In genomic region chr7:4641091-4641666, GRCh38 we compare ENCODE assay signal across 8 cellular contexts. TPM values are rescaled to one million over a fixed set of nuclear protein-coding genes. Genes with fewer than 3 reads are reported as not detected.
DNase-seq lines count a peak whose midpoint lies in the region; ATAC-seq, FAIRE-seq and TF ChIP-seq lines count a peak whose summit lies in the region.

No MANE protein-coding gene starts in this region.

- no peak for TF ChIP-seq EP300 in A549 (IDR thresholded peaks at IDR 0.05)

- 53% methylated on average over 13 of the region's 18 CpGs for WGBS in A549 (ENCODE audit: missing lambda C conversion rate)

- ATAC-seq in A549 (peak in 1 of 2 experiments; percentile 82; a peak in 4 of 6 replicates), foreskin keratinocyte (no peak), HG03280 (IDR thresholded peaks at IDR 0.05; ENCODE audit: unreplicated experiment) (no peak), HG02588 (IDR thresholded peaks at IDR 0.05; ENCODE audit: unreplicated experiment) (no peak)

- DNase-seq in A549 (ENCODE audit: low read depth in 1 of 2, low spot score in 1 of 2) (no peak), WERI-Rb-1 (no peak), foreskin keratinocyte (no peak)

- H3K4me3 ChIP-seq in A549 = peak overlapping the region; percentile 57
- H3K4me3 ChIP-seq in WERI-Rb-1 (ENCODE audit: low read depth, low read length) = peak overlapping the region; percentile 49
- peak overlapping the region; percentile 55 for H3K4me3 ChIP-seq in iPS-15b (ENCODE audit: low read depth, low read length)
- peak overlapping the region in 4 of 5 donors; percentile 72 to 89 (median 80) for H3K4me3 ChIP-seq in subcutaneous abdominal adipose tissue (ENCODE audit: low read depth in 1 of 5, low read length in 5 of 5)

- H3K9me3 ChIP-seq in A549 (no peaks in the 10 kb centered on the region), WERI-Rb-1 (ENCODE audit: severe bottlenecking) (no peaks in the 10 kb centered on the region), iPS-15b (ENCODE audit: control insufficient read depth, insufficient read depth, low read length) (no peaks in the 10 kb centered on the region), subcutaneous abdominal adipose tissue (ENCODE audit: control insufficient read depth in 5 of 5, low read length in 5 of 5) (no peaks in the 10 kb centered on the region)

- H3K27ac ChIP-seq in A549 = peak overlapping the region; percentile 89 to 98
- peak overlapping the region; percentile 68 for H3K27ac ChIP-seq in WERI-Rb-1
- peak overlapping the region; percentile 50 for H3K27ac ChIP-seq in subcutaneous abdominal adipose tissue (ENCODE audit: low read depth, low read length)
- H3K27ac ChIP-seq in foreskin keratinocyte = no peak overlapping the region

- TF ChIP-seq POLR2A in A549 (IDR thresholded peaks at IDR 0.05; ENCODE audit: low read length) (peak; percentile 80; the same call in 1 of the 2 replicates), GM18951 (IDR thresholded peaks at IDR 0.05; ENCODE audit: extremely low read depth, insufficient read depth, insufficient read length) (peak; percentile 68)

- in situ Hi-C loops in GM18951 (cut with MboI; ENCODE audit: low sequenced_read_pairs, unreplicated experiment) = no loop called here

- H3K4me1 ChIP-seq in A549 (peaks cover 9% of the 10 kb centered on the region; the same call in 1 of the 3 replicates), iPS-15b (ENCODE audit: control insufficient read depth, insufficient read depth, low read length) (no peaks in the 10 kb centered on the region), subcutaneous abdominal adipose tissue (ENCODE audit: control insufficient read depth in 5 of 5, insufficient read depth in 5 of 5, low read length in 5 of 5) (peaks cover 0 to 15% (median 13%) of the 10 kb centered on the region in 5 donors), foreskin keratinocyte (peaks cover 5% of the 10 kb centered on the region)

- H3K9ac ChIP-seq in iPS-15b (ENCODE audit: low read depth, low read length) = no peak overlapping the region
- H3K9ac ChIP-seq in subcutaneous abdominal adipose tissue (ENCODE audit: low read length in 5 of 5) = peak overlapping the region in 3 of 5 donors; percentile 75 to 81 (median 78)

- H3K27me3 ChIP-seq in WERI-Rb-1 (ENCODE audit: insufficient read depth, low read depth, severe bottlenecking) (no peaks in the 10 kb centered on the region), iPS-15b (ENCODE audit: control insufficient read depth, insufficient read depth, low read length) (peaks cover 2% of the 10 kb centered on the region), subcutaneous abdominal adipose tissue (ENCODE audit: control insufficient read depth in 5 of 5, insufficient read depth in 4 of 5, low read length in 5 of 5) (no peaks in the 10 kb centered on the region), foreskin keratinocyte (no peaks in the 10 kb centered on the region)

- TF ChIP-seq CTCF in A549 (IDR thresholded peaks at IDR 0.05) = no peak
- 0 out of 2 replicates have a peak, but pooled peaks have one; percentile 3 for TF ChIP-seq CTCF in WERI-Rb-1 (IDR thresholded peaks at IDR 0.05; ENCODE audit: low read depth, low read length)
- TF ChIP-seq CTCF in foreskin keratinocyte (conservative IDR thresholded peaks at IDR 0.05) = no peak

- CTCF ChIA-PET in A549 (lab: Yijun Ruan, JAX) = interaction anchor here (0.8 to 2.6 kb wide), 27 partner anchors 10 to 157 kb away, joined by 3 to 26 read pairs (median 5); partner anchors contain the start of genes AP5Z1 and FOXK1

- no peak for TF ChIP-seq RAD21 in A549 (conservative IDR thresholded peaks at IDR 0.05 in 1 of 2, IDR thresholded peaks at IDR 0.05 in 1 of 2)

- H3K4me2 ChIP-seq in A549 = peak overlapping the region; percentile 78

- H3K36me3 ChIP-seq in WERI-Rb-1 = no peaks in the 10 kb centered on the region
- no peaks in the 10 kb centered on the region for H3K36me3 ChIP-seq in iPS-15b (ENCODE audit: control insufficient read depth, insufficient read depth, low read length)
- no peaks in the 10 kb centered on the region for H3K36me3 ChIP-seq in subcutaneous abdominal adipose tissue (ENCODE audit: control insufficient read depth in 5 of 5, insufficient read depth in 5 of 5, low read length in 5 of 5)

- POLR2A ChIA-PET in A549 (lab: Yijun Ruan, JAX) = interaction anchor here (0.5 to 2.3 kb wide), 26 partner anchors 9 to 1767 kb away, joined by 3 to 48 read pairs (median 4); partner anchors contain the start of genes AP5Z1 and FOXK1

- no peak for FAIRE-seq in A549 (lab: Jason Lieb, UNC)

TF ChIP-seq in A549, 52 proteins besides CTCF, POLR2A, EP300 and RAD21:
- TF ChIP-seq HDAC2 (IDR thresholded peaks at IDR 0.05) (no peak), MAFK (IDR thresholded peaks at IDR 0.05; ENCODE audit: partially characterized antibody) (no peak), EHF (CRISPR knock-in tag; IDR thresholded peaks at IDR 0.05) (no peak), RNF2 (IDR thresholded peaks at IDR 0.05; ENCODE audit: borderline replicate concordance, low read depth) (no peak), CEBPB (IDR thresholded peaks at IDR 0.05) (no peak), FOXS1 (CRISPR knock-in tag; IDR thresholded peaks at IDR 0.05) (no peak), MAX (IDR thresholded peaks at IDR 0.05) (no peak), HES2 (IDR thresholded peaks at IDR 0.05) (no peak), GATA3 (IDR thresholded peaks at IDR 0.05; ENCODE audit: borderline replicate concordance) (no peak), KDM5A (IDR thresholded peaks at IDR 0.05) (no peak), MYC (IDR thresholded peaks at IDR 0.05; ENCODE audit: borderline replicate concordance, low read length) (no peak), TP53 (CRISPR knock-in tag; IDR thresholded peaks at IDR 0.05) (no peak), HOXA7 (CRISPR knock-in tag; IDR thresholded peaks at IDR 0.05) (no peak), HEYL (CRISPR knock-in tag; IDR thresholded peaks at IDR 0.05) (no peak), CBX8 (IDR thresholded peaks at IDR 0.05) (no peak), ESRRA (IDR thresholded peaks at IDR 0.05; ENCODE audit: borderline replicate concordance, low read length) (no peak), MAZ (IDR thresholded peaks at IDR 0.05; ENCODE audit: borderline replicate concordance, low read depth, low read length) (no peak), REST (IDR thresholded peaks at IDR 0.05) (no peak), HOXB5 (CRISPR knock-in tag; IDR thresholded peaks at IDR 0.05) (no peak)

RNA-seq across cellular contexts. Expression of gene FOXK1, which starts 40.9 kb away (rescaled TPM):
- polyA plus RNA-seq in A549 (2011; rRNA removed) (6.8 and 8.3 TPM in 2 replicates), A549 (2017; fragmentation: RNase III; extraction: RNeasy Plus Mini Kit Qiagen cat#74134 plus additional on column Dnase treatment) (9.8 to 10.9 TPM (median 10.2 TPM) in 3 replicates), foreskin keratinocyte (3.6 and 3.8 TPM in 2 replicates)
- 7.4 and 10.0 TPM in 2 replicates for polyA plus RNA-seq in A549 (2012; cell fraction: cytosol; rRNA removed)
- 27.5 and 29.2 TPM in 2 replicates for polyA plus RNA-seq in A549 (2012; cell fraction: nucleus; rRNA removed)
- 15.7 and 19.4 TPM in 2 replicates for polyA minus RNA-seq in A549 (2011; rRNA and poly(A)+ RNA removed)
- 20.9 and 22.2 TPM in 2 replicates for total RNA-seq in foreskin keratinocyte
